ENCODE assay signal across 19 cellular contexts in the genomic region with DNA sequence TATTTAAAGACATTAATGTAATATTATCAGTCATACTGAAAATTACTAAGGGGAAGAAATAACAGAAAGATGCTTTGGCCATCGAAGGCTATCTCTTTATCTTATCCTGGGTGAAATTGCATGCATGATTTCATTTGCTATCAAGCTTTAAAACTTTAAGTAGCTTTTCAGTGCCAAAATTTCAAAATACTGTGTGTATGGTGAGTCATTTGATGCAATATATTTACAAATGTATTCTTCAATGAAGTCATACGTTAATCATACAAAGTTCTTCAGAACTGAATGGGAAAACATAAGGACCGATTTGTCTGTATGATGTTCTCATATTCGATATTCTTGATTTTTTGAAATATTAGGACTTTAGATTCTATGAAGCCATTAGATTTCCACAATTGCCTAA.
DNase-seq lines count a peak whose midpoint lies in the region; ATAC-seq, FAIRE-seq and TF ChIP-seq lines count a peak whose summit lies in the region.
"Had no signal": no experiment of that assay in that cellular context is flagged by ENCODE, and none has a peak within 500 bp of the region (broad histone marks: within the 10 kb centered on the region; RNA-seq: fewer than 3 reads in every experiment).

No MANE protein-coding gene starts in this region.

- no peaks in the 10 kb centered on the region for H3K27me3 Mint-ChIP-seq in astrocyte (ENCODE audit: low read depth, unreplicated experiment)
- H3K27me3 Mint-ChIP-seq: CD4-positive, alpha-beta memory T cell had no signal

- no peak for TF ChIP-seq CTCF in A549 (IDR thresholded peaks at IDR 0.05)
- no peak for TF ChIP-seq CTCF in astrocyte (IDR thresholded peaks at IDR 0.05; ENCODE audit: insufficient read depth, low read depth, low read length)
- no peak for TF ChIP-seq CTCF in hepatocyte (IDR thresholded peaks at IDR 0.05; ENCODE audit: poor library complexity)

- no peak overlapping the region for H3K4me3 ChIP-seq in A549
- no peak overlapping the region for H3K4me3 ChIP-seq in astrocyte (ENCODE audit: insufficient read depth, low read depth, low read length)
- no peak overlapping the region for H3K4me3 ChIP-seq in hepatocyte
- H3K4me3 ChIP-seq: GM12878, GM23248 had no signal

- CTCF ChIA-PET in A549 (lab: Yijun Ruan, JAX) (no interaction called here), HEK293T (lab: Yijun Ruan, JAX) (no interaction called here)

- TF ChIP-seq POLR2A in A549 (IDR thresholded peaks at IDR 0.05; ENCODE audit: low read length): no peak

- H2AFZ ChIP-seq in astrocyte (ENCODE audit: low read depth, low read length) (no peak overlapping the region), hepatocyte (no peak overlapping the region)
- H2AFZ ChIP-seq: GM23248 had no signal

- H3K9ac ChIP-seq in astrocyte (ENCODE audit: low read length): no peak overlapping the region
- H3K9ac ChIP-seq: GM23248 had no signal

- H3K27me3 ChIP-seq in astrocyte (ENCODE audit: insufficient read depth, low read length) (no peaks in the 10 kb centered on the region), hepatocyte (no peaks in the 10 kb centered on the region)

- H4K20me1 ChIP-seq in astrocyte (ENCODE audit: insufficient read depth, low read length) (no peaks in the 10 kb centered on the region), hepatocyte (ENCODE audit: insufficient read depth, poor library complexity, severe bottlenecking) (no peaks in the 10 kb centered on the region)

- H3K4me2 ChIP-seq in A549 (peak overlapping the region; percentile 40; the same call in 1 of the 3 replicates), astrocyte (ENCODE audit: low read length) (no peak overlapping the region), hepatocyte (no peak overlapping the region)

- ATAC-seq in A549: no peak
- ATAC-seq: GM12878 had no signal

- no peaks in the 10 kb centered on the region for H3K9me2 ChIP-seq in hepatocyte (replicated peaks; ENCODE audit: insufficient read depth)

- no peak for TF ChIP-seq RAD21 in A549 (conservative IDR thresholded peaks at IDR 0.05 in 1 of 2, IDR thresholded peaks at IDR 0.05 in 1 of 2)

- no peaks in the 10 kb centered on the region for H3K36me3 Mint-ChIP-seq in astrocyte (ENCODE audit: low read depth, unreplicated experiment)
- H3K36me3 Mint-ChIP-seq: CD4-positive, alpha-beta memory T cell had no signal

- no peaks in the 10 kb centered on the region for H3K4me1 Mint-ChIP-seq in astrocyte (ENCODE audit: low read depth, unreplicated experiment)
- H3K4me1 Mint-ChIP-seq: CD4-positive, alpha-beta memory T cell had no signal

- 3% methylated on average over 4 of the region's 4 CpGs for WGBS in A549 (ENCODE audit: missing lambda C conversion rate)
- WGBS in hepatocyte (ENCODE audit: low lambda C conversion rate, missing lambda C conversion rate): 88% methylated on average over 4 of the region's 4 CpGs

- no peak overlapping the region for H3K27ac Mint-ChIP-seq in astrocyte (ENCODE audit: unreplicated experiment)
- H3K27ac Mint-ChIP-seq: CD4-positive, alpha-beta memory T cell had no signal

- H3K9me3 ChIP-seq in A549 (no peaks in the 10 kb centered on the region), astrocyte (ENCODE audit: insufficient read depth, low read depth, low read length) (no peaks in the 10 kb centered on the region), hepatocyte (ENCODE audit: low read depth) (no peaks in the 10 kb centered on the region)
- H3K9me3 ChIP-seq: Caco-2 had no signal

- no peak for TF ChIP-seq EP300 in A549 (IDR thresholded peaks at IDR 0.05)

- no peak overlapping the region for H3K4me3 Mint-ChIP-seq in astrocyte (ENCODE audit: unreplicated experiment)
- H3K4me3 Mint-ChIP-seq: CD4-positive, alpha-beta memory T cell had no signal

- no peaks in the 10 kb centered on the region for H3K79me2 ChIP-seq in astrocyte (ENCODE audit: insufficient read depth, low read length)
- no peaks in the 10 kb centered on the region for H3K79me2 ChIP-seq in hepatocyte

- H3K4me1 ChIP-seq in A549 (no peaks in the 10 kb centered on the region), astrocyte (ENCODE audit: insufficient read depth, low read length) (no peaks in the 10 kb centered on the region), hepatocyte (ENCODE audit: insufficient read depth) (no peaks in the 10 kb centered on the region)
- H3K4me1 ChIP-seq: Caco-2 had no signal

- H3K36me3 ChIP-seq in astrocyte (ENCODE audit: insufficient read depth, low read length) (no peaks in the 10 kb centered on the region), hepatocyte (replicated peaks; ENCODE audit: insufficient read depth, low read depth) (no peaks in the 10 kb centered on the region)

- no peaks in the 10 kb centered on the region for H3K9me3 Mint-ChIP-seq in astrocyte (ENCODE audit: unreplicated experiment)

- no peak for FAIRE-seq in A549 (lab: Jason Lieb, UNC)
- no peak for FAIRE-seq in astrocyte (lab: Jason Lieb, UNC)
- FAIRE-seq: GM12878, GM19239, H1 had no signal

- DNase-seq in A549 (ENCODE audit: low read depth in 1 of 2, low spot score in 1 of 2) (peak in 1 of 2 experiments; percentile 14), M059J (ENCODE audit: low read depth) (peak; percentile 0), astrocyte (ENCODE audit: low read depth) (peak; percentile 0), hepatocyte (ENCODE audit: low spot score) (no peak), HEK293T (ENCODE audit: extremely low spot score) (no peak), COLO829 (ENCODE audit: low spot score) (no peak)
- DNase-seq: 8988T; C1 segment of cervical spinal cord; Caco-2; CD4-positive, alpha-beta memory T cell; DMS153; DND-41; GDM1; GM23248; H7; HCEC 1CT had no signal

- POLR2A ChIA-PET in A549 (lab: Yijun Ruan, JAX): no interaction called here
- POLR2A ChIA-PET in HEK293T (lab: Yijun Ruan, JAX): no interaction called here

- H3K27ac ChIP-seq in A549 (no peak overlapping the region), astrocyte (ENCODE audit: low read depth, low read length) (no peak overlapping the region), hepatocyte (no peak overlapping the region)
- H3K27ac ChIP-seq: GM23248 had no signal

TF ChIP-seq in A549, 52 proteins besides CTCF, POLR2A, EP300 and RAD21:
- peak; percentile 40; the same call in 1 of the 2 replicates for TF ChIP-seq JUNB (IDR thresholded peaks at IDR 0.05)
- TF ChIP-seq FOXS1 (CRISPR knock-in tag; IDR thresholded peaks at IDR 0.05): no peak
- TF ChIP-seq FOSL2 (IDR thresholded peaks at IDR 0.05): 0 out of 2 replicates have a peak, but pooled peaks have one; percentile 32
- TF ChIP-seq FOSL2 (CRISPR knock-in tag; IDR thresholded peaks at IDR 0.05): peak; percentile 23; the same call in 1 of the 2 replicates
- peak; percentile 10 to 41; a peak in 1 of 4 replicates for TF ChIP-seq CEBPB (IDR thresholded peaks at IDR 0.05)

TF ChIP-seq in HEK293T, 16 proteins besides CTCF, POLR2A, EP300 and RAD21:
- no peak for TF ChIP-seq HDGF (IDR thresholded peaks at IDR 0.05; ENCODE audit: borderline replicate concordance)
- no peak for TF ChIP-seq NFRKB (IDR thresholded peaks at IDR 0.05)
- no peak for TF ChIP-seq BHLHE40 (IDR thresholded peaks at IDR 0.05; ENCODE audit: borderline replicate concordance)
- TF ChIP-seq ARNT (IDR thresholded peaks at IDR 0.05): no peak
TF ChIP-seq in HEK293T: peak in this region for 0.

Comparison
In these comparisons a context has a peak if more than half of its experiments do, and no peak if none do; other contexts are left out.
1. DNase-seq: peak in M059J (single experiment) and astrocyte (single experiment); none in hepatocyte (single experiment), HEK293T (single experiment) and COLO829 (single experiment).